In genomic region chr6:44264154-44265002, GRCh38 we compare ENCODE assay signal across 8 cellular contexts. TPM values are rescaled to one million over a fixed set of nuclear protein-coding genes. Genes with fewer than 3 reads are reported as not detected.
DNase-seq lines count a peak whose midpoint lies in the region; ATAC-seq and TF ChIP-seq lines count a peak whose summit lies in the region.

No MANE protein-coding gene starts in this region.

- H3K9me3 Mint-ChIP-seq in T-cell: no peaks in the 10 kb centered on the region
- no peaks in the 10 kb centered on the region for H3K9me3 Mint-ChIP-seq in naive thymus-derived CD4-positive, alpha-beta T cell

- no peaks in the 10 kb centered on the region for H3K36me3 ChIP-seq in endocrine pancreas (ENCODE audit: control insufficient read depth, insufficient read depth, low read length)
- H3K36me3 ChIP-seq in naive thymus-derived CD4-positive, alpha-beta T cell (ENCODE audit: control insufficient read depth in 2 of 3, insufficient read depth in 3 of 3, low read length in 3 of 3): peaks cover 0 to 18% (median 0%) of the 10 kb centered on the region in 3 experiments

- H3K27ac ChIP-seq in naive thymus-derived CD4-positive, alpha-beta T cell (ENCODE audit: low read depth, low read length): peak overlapping the region; percentile 97

- peak overlapping the region; percentile 92 for H3K9ac ChIP-seq in endocrine pancreas (ENCODE audit: control insufficient read depth, insufficient read depth, low read length)

- H3K4me3 Mint-ChIP-seq in T-cell: peak overlapping the region; percentile 88 to 95 (median 93)
- H3K4me3 Mint-ChIP-seq in naive thymus-derived CD4-positive, alpha-beta T cell: peak overlapping the region; percentile 81 to 99 (median 94)

- H3K36me3 Mint-ChIP-seq in T-cell: peaks cover 5% of the 10 kb centered on the region
- peaks cover 0 to 18% (median 5%) of the 10 kb centered on the region in 5 donors for H3K36me3 Mint-ChIP-seq in naive thymus-derived CD4-positive, alpha-beta T cell

- no peaks in the 10 kb centered on the region for H3K27me3 ChIP-seq in endocrine pancreas (ENCODE audit: control insufficient read depth, insufficient read depth, low read length)
- H3K27me3 ChIP-seq in naive thymus-derived CD4-positive, alpha-beta T cell (ENCODE audit: control insufficient read depth in 2 of 2, insufficient read depth in 2 of 2, low read length in 2 of 2): peaks cover 0 to 3% of the 10 kb centered on the region in 2 donors

- DNase-seq in T-cell (peak in 11 of 34 experiments; percentile 20 to 61 (median 29)), cerebellar cortex (ENCODE audit: low spot score) (no peak), erythroblast (lab: John Stamatoyannopoulos, UW) (no peak)
- DNase-seq in naive thymus-derived CD4-positive, alpha-beta T cell: no peak
- DNase-seq in effector CD8-positive, alpha-beta T cell (lab: John Stamatoyannopoulos, UW): no peak

- H3K4me1 ChIP-seq in endocrine pancreas (ENCODE audit: control insufficient read depth, insufficient read depth, low read length): no peaks in the 10 kb centered on the region
- peaks cover 30% of the 10 kb centered on the region in 2 donors for H3K4me1 ChIP-seq in naive thymus-derived CD4-positive, alpha-beta T cell (ENCODE audit: control insufficient read depth in 2 of 2, insufficient read depth in 2 of 2, low read length in 2 of 2)

- POLR2A ChIA-PET in T-cell (lab: Charles Lee): interaction anchor here in 1 of 2 donors (0.9 kb wide), 1 partner anchor 11 kb away, joined by 7 read pairs; no protein-coding TSS in a partner anchor
- POLR2A ChIA-PET in naive thymus-derived CD4-positive, alpha-beta T cell (lab: Charles Lee): interaction anchor here (1.2 to 3.7 kb wide), 5 partner anchors 9 to 41 kb away, joined by 4 to 33 read pairs (median 8); partner anchors contain the start of genes HSP90AB1 and SLC29A1

- peak overlapping the region; percentile 4 for H3K4me3 ChIP-seq in endocrine pancreas (ENCODE audit: control insufficient read depth, insufficient read depth, low read length)
- H3K4me3 ChIP-seq in naive thymus-derived CD4-positive, alpha-beta T cell (ENCODE audit: low read length): peak overlapping the region; percentile 85

- no peak for TF ChIP-seq POLR2A in erythroblast (IDR thresholded peaks at IDR 0.05; ENCODE audit: low read length)

- peak overlapping the region; percentile 90 to 98 for H3K27ac Mint-ChIP-seq in T-cell
- H3K27ac Mint-ChIP-seq in naive thymus-derived CD4-positive, alpha-beta T cell: peak overlapping the region; percentile 90 to 96 (median 92)

- ATAC-seq in GM18517 (IDR thresholded peaks at IDR 0.05; ENCODE audit: unreplicated experiment): peak; percentile 28
- peak; percentile 30 for ATAC-seq in HG03135 (IDR thresholded peaks at IDR 0.05; ENCODE audit: unreplicated experiment)
- peak in 3 of 4 experiments; percentile 14 to 38 (median 28) for ATAC-seq in T-cell (replicated peaks in 1 of 4)
- ATAC-seq in naive thymus-derived CD4-positive, alpha-beta T cell: peak; percentile 31

- peaks cover 3 to 12% of the 10 kb centered on the region in 2 donors for H3K27me3 Mint-ChIP-seq in T-cell
- peaks cover 7 to 14% (median 9%) of the 10 kb centered on the region in 5 donors for H3K27me3 Mint-ChIP-seq in naive thymus-derived CD4-positive, alpha-beta T cell

- no peaks in the 10 kb centered on the region for H3K9me3 ChIP-seq in endocrine pancreas (ENCODE audit: control insufficient read depth, low read length)
- no peaks in the 10 kb centered on the region for H3K9me3 ChIP-seq in naive thymus-derived CD4-positive, alpha-beta T cell (ENCODE audit: control insufficient read depth in 2 of 3, low read length in 3 of 3)

- H3K4me1 Mint-ChIP-seq in T-cell: peaks cover 38 to 58% (median 48%) of the 10 kb centered on the region in 3 donors
- peaks cover 30 to 51% (median 36%) of the 10 kb centered on the region in 7 donors for H3K4me1 Mint-ChIP-seq in naive thymus-derived CD4-positive, alpha-beta T cell

- CTCF ChIA-PET in T-cell (lab: Charles Lee): interaction anchor here (0.7 to 0.9 kb wide), 3 partner anchors 10 to 23 kb away, joined by 3 to 5 read pairs (median 4); no protein-coding TSS in a partner anchor
- CTCF ChIA-PET in naive thymus-derived CD4-positive, alpha-beta T cell (lab: Charles Lee): interaction anchor here (0.7 to 1.2 kb wide), 4 partner anchors 8 to 44 kb away, joined by 3 to 5 read pairs (median 4); partner anchors contain the start of gene HSP90AB1

- intact Hi-C loops in naive thymus-derived CD4-positive, alpha-beta T cell (cut with micrococcal nuclease): loop anchor here (1.0 to 2.0 kb wide), 9 partner anchors 7 to 137 kb away; partner anchors contain the start of genes CDC5L (in 2 of the 2), SLC29A1 (in 2 of the 2), SLC35B2 (in 2 of the 2) and AARS2 (in 1 of the 2)

RNA-seq across cellular contexts. Expression of gene NFKBIE, which starts 1.0 kb away (rescaled TPM):
- 10 to 100 TPM in 4 of 5 donors, 1 to 10 TPM in 1; 9.9 to 35.0 (median 13.6) TPM for total RNA-seq in T-cell
- total RNA-seq in naive thymus-derived CD4-positive, alpha-beta T cell: 10 to 100 TPM in 4 of 5 experiments, 1 to 10 TPM in 1; 8.3 to 53.4 (median 29.4) TPM
- 1 to 10 TPM; 2.3 to 4.9 TPM for polyA plus RNA-seq in naive thymus-derived CD4-positive, alpha-beta T cell

RNA-seq across cellular contexts. Expression of gene TMEM151B, which starts 5.9 kb away (rescaled TPM):
- total RNA-seq in T-cell: under 1 TPM in 3 of 5 donors, not detected in 2; 0.13 to 0.18 (median 0.14) TPM
- total RNA-seq in naive thymus-derived CD4-positive, alpha-beta T cell: not detected
- under 1 TPM in 1 of 2 donors, not detected in 1; 0.22 TPM for polyA plus RNA-seq in naive thymus-derived CD4-positive, alpha-beta T cell

RNA-seq across cellular contexts. Expression of gene SLC35B2, which starts 7.0 kb away (rescaled TPM):
- total RNA-seq in T-cell: 10 to 100 TPM; 14.6 to 21.8 (median 20.3) TPM
- total RNA-seq in naive thymus-derived CD4-positive, alpha-beta T cell: 10 to 100 TPM in 4 of 5 experiments, 1 to 10 TPM in 1; 10.0 to 32.1 (median 17.6) TPM
- 10 to 100 TPM; 24.5 to 41.7 TPM for polyA plus RNA-seq in naive thymus-derived CD4-positive, alpha-beta T cell

RNA-seq across cellular contexts. Expression of gene HSP90AB1, which starts 17.5 kb away (rescaled TPM):
- 100 to 1,000 TPM; 394 to 454 (median 404) TPM for total RNA-seq in T-cell
- 100 to 1,000 TPM; 345 to 750 (median 366) TPM for total RNA-seq in naive thymus-derived CD4-positive, alpha-beta T cell
- 100 to 1,000 TPM; 422 to 558 TPM for polyA plus RNA-seq in naive thymus-derived CD4-positive, alpha-beta T cell

RNA-seq across cellular contexts. Expression of gene SLC29A1, which starts 41.0 kb away (rescaled TPM):
- total RNA-seq in T-cell: 1 to 10 TPM; 1.3 to 8.0 (median 3.4) TPM
- total RNA-seq in naive thymus-derived CD4-positive, alpha-beta T cell: 10 to 100 TPM in 1 of 5 experiments, 1 to 10 TPM in 2, under 1 TPM in 2; 0.84 to 41.1 (median 1.8) TPM
- polyA plus RNA-seq in naive thymus-derived CD4-positive, alpha-beta T cell: 1 to 10 TPM in 1 of 2 donors, under 1 TPM in 1; 0.95 to 2.0 TPM
